ENCODE assay signal across 9 cellular contexts in genomic region chr1:159000070-159000409, GRCh38. TPM values are rescaled to one million over a fixed set of nuclear protein-coding genes. Genes with fewer than 3 reads are reported as not detected.
A peak's percentile ranks its signal among the peaks of the same experiment; 100 is the strongest.
DNase-seq lines count a peak whose midpoint lies in the region; ATAC-seq and TF ChIP-seq lines count a peak whose summit lies in the region.
"Had no signal": no experiment of that assay in that cellular context is flagged by ENCODE, and none has a peak within 500 bp of the region (broad histone marks: within the 10 kb centered on the region; RNA-seq: fewer than 3 reads in every experiment).

No MANE protein-coding gene starts in this region.

- H3K4me3 ChIP-seq in MG63 (peak overlapping the region; percentile 44), kidney epithelial cell (ENCODE audit: low read depth, low read length) (peak overlapping the region; percentile 39), skin epidermis (peak overlapping the region; percentile 22 to 44 (median 33))

- H3K4me3 Mint-ChIP-seq in chondrocyte (ENCODE audit: unreplicated experiment): peak overlapping the region; percentile 61

- H3K27ac Mint-ChIP-seq in chondrocyte (ENCODE audit: unreplicated experiment): peak overlapping the region; percentile 87

- ATAC-seq in GM21390 (IDR thresholded peaks at IDR 0.05; ENCODE audit: unreplicated experiment): no peak

- no peaks in the 10 kb centered on the region; the same call in 1 of the 2 replicates for H3K9me3 ChIP-seq in MG63

- H3K9me3 Mint-ChIP-seq in chondrocyte (ENCODE audit: low read depth): no peaks in the 10 kb centered on the region

- peaks cover 2% of the 10 kb centered on the region for H3K27me3 Mint-ChIP-seq in chondrocyte (ENCODE audit: low read depth)

- H3K4me1 Mint-ChIP-seq in chondrocyte (ENCODE audit: low read depth): peaks cover 23% of the 10 kb centered on the region

- H3K27ac ChIP-seq in skin epidermis: peak overlapping the region; percentile 69 to 97 (median 87)

- TF ChIP-seq CTCF in chondrocyte (IDR thresholded peaks at IDR 0.05): no peak
- no peak for TF ChIP-seq CTCF in kidney epithelial cell (IDR thresholded peaks at IDR 0.05; ENCODE audit: insufficient read depth, low read length, poor library complexity, severe bottlenecking)

- H3K27me3 ChIP-seq in MG63 (no peaks in the 10 kb centered on the region), kidney epithelial cell (ENCODE audit: control insufficient read depth, insufficient read depth, low read length) (no peaks in the 10 kb centered on the region)

- H3K36me3 ChIP-seq in MG63 (no peaks in the 10 kb centered on the region), kidney epithelial cell (ENCODE audit: control insufficient read depth, insufficient read depth, low read length) (no peaks in the 10 kb centered on the region)

- H3K36me3 Mint-ChIP-seq in chondrocyte (ENCODE audit: low read depth): no peaks in the 10 kb centered on the region

- DNase-seq in MG63 (no peak), chondrocyte (ENCODE audit: low spot score) (no peak), kidney epithelial cell (ENCODE audit: low read depth) (no peak), NCI-H146 (lab: John Stamatoyannopoulos, UW) (no peak), NCI-H1694 treated with DMSO at 0.1 percent for 48 hours (lab: John Stamatoyannopoulos, UW) (no peak)
- no peak for DNase-seq in central memory CD4-positive, alpha-beta T cell
- DNase-seq: stimulated activated CD4-positive, alpha-beta T cell treated with anti-CD3 and anti-CD28 coated beads, Interleukin-4, amount 100 ng/mL, for 1 hour had no signal

RNA-seq across cellular contexts. Expression of gene IFI16, which starts 9.7 kb away (rescaled TPM):
- total RNA-seq in MG63 (2014; rRNA removed; shearing (Covaris generic); ENCODE audit: low replicate concordance): 33.8 and 35.7 TPM in 2 replicates
- total RNA-seq in chondrocyte: 10.1 to 26.3 TPM (median 13.3 TPM) in 3 replicates
- total RNA-seq in kidney epithelial cell: 27.2 and 34.3 TPM in 2 replicates
